1 cellular context compared by ENCODE assay signal in the genomic region with DNA sequence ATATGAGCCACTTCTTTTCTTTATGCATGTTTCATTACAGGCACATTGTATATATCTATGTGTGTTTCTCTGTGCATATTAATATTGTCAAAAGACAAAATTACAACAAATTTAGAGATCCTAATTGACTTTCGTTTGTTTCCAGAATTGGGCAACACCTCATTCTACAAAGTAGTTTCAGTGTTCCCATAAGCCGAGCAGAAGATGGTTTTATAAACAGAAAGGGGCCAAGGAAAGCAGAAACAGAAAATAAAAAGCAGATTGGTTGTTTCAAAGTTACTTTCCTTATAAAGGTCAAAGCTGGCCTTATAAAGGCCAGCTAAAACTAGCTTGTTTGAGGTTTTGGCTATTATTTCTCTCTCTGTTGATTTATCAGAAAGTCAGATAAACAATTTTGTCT.
TF ChIP-seq lines count a peak whose summit lies in the region.

No MANE protein-coding gene starts in this region.

TF ChIP-seq in HEK293, 187 proteins besides CTCF, POLR2A, EP300 and RAD21 (continued from another document):
- peak; percentile 72 for TF ChIP-seq PRDM4 (tag by site-specific recombination; IDR thresholded peaks at IDR 0.05)
